14 cellular contexts compared by ENCODE assay signal in genomic region chr1:51618715-51619114, GRCh38. TPM values are rescaled to one million over a fixed set of nuclear protein-coding genes. Genes with fewer than 3 reads are reported as not detected.
DNase-seq lines count a peak whose midpoint lies in the region; ATAC-seq and TF ChIP-seq lines count a peak whose summit lies in the region.
"Had no signal": no experiment of that assay in that cellular context is flagged by ENCODE, and none has a peak within 500 bp of the region (broad histone marks: within the 10 kb centered on the region; RNA-seq: fewer than 3 reads in every experiment).

No MANE protein-coding gene starts in this region.

- H3K36me3 Mint-ChIP-seq in brain = no peaks in the 10 kb centered on the region
- peaks cover 0 to 11% (median 0%) of the 10 kb centered on the region in 5 donors for H3K36me3 Mint-ChIP-seq in naive thymus-derived CD4-positive, alpha-beta T cell

- peaks cover 8 to 65% (median 52%) of the 10 kb centered on the region in 12 donors for H3K4me1 ChIP-seq in heart left ventricle
- peaks cover 6 to 15% of the 10 kb centered on the region in 2 donors for H3K4me1 ChIP-seq in naive thymus-derived CD4-positive, alpha-beta T cell (ENCODE audit: control insufficient read depth in 2 of 2, insufficient read depth in 2 of 2, low read length in 2 of 2)
- H3K4me1 ChIP-seq in upper lobe of right lung = peaks cover 34% of the 10 kb centered on the region
- H3K4me1 ChIP-seq in foreskin keratinocyte = peaks cover 38% of the 10 kb centered on the region
- H3K4me1 ChIP-seq in mucosa of descending colon (ENCODE audit: low read depth) = peaks cover 3% of the 10 kb centered on the region

- H3K4me3 Mint-ChIP-seq in brain = peak overlapping the region; percentile 98 to 100 (median 99)
- peak overlapping the region in 6 of 10 donors; percentile 14 to 99 (median 98) for H3K4me3 Mint-ChIP-seq in naive thymus-derived CD4-positive, alpha-beta T cell

- peaks cover 20% of the 10 kb centered on the region for H3K27me3 Mint-ChIP-seq in brain
- no peaks in the 10 kb centered on the region for H3K27me3 Mint-ChIP-seq in naive thymus-derived CD4-positive, alpha-beta T cell
- H3K27me3 Mint-ChIP-seq: activated CD4-positive, alpha-beta memory T cell treated with anti-CD3 and anti-CD28 coated beads, Interleukin-2, amount 10 ng/mL, durations not matched to agents 7 days and 5 days had no signal

- H3K27me3 ChIP-seq in heart left ventricle (no peaks in the 10 kb centered on the region), upper lobe of right lung (no peaks in the 10 kb centered on the region), foreskin keratinocyte (no peaks in the 10 kb centered on the region)
- H3K27me3 ChIP-seq in naive thymus-derived CD4-positive, alpha-beta T cell (ENCODE audit: control insufficient read depth in 2 of 2, insufficient read depth in 2 of 2, low read length in 2 of 2) = no peaks in the 10 kb centered on the region

- no peak for TF ChIP-seq POLR2A in heart left ventricle (IDR thresholded peaks at IDR 0.05)

- H3K27ac ChIP-seq in heart left ventricle = peak overlapping the region in 7 of 12 donors; percentile 10 to 92 (median 31)
- no peak overlapping the region for H3K27ac ChIP-seq in naive thymus-derived CD4-positive, alpha-beta T cell (ENCODE audit: low read depth, low read length)
- peak overlapping the region; percentile 31 for H3K27ac ChIP-seq in upper lobe of right lung
- H3K27ac ChIP-seq in foreskin keratinocyte = no peak overlapping the region

- H3K9me3 ChIP-seq in heart left ventricle = no peaks in the 10 kb centered on the region
- no peaks in the 10 kb centered on the region for H3K9me3 ChIP-seq in naive thymus-derived CD4-positive, alpha-beta T cell (ENCODE audit: control insufficient read depth in 2 of 3, low read length in 3 of 3)
- H3K9me3 ChIP-seq in upper lobe of right lung = no peaks in the 10 kb centered on the region
- H3K9me3 ChIP-seq in mucosa of descending colon = no peaks in the 10 kb centered on the region

- H3K36me3 ChIP-seq in heart left ventricle = no peaks in the 10 kb centered on the region
- peaks cover 0 to 3% (median 0%) of the 10 kb centered on the region in 3 experiments for H3K36me3 ChIP-seq in naive thymus-derived CD4-positive, alpha-beta T cell (ENCODE audit: control insufficient read depth in 2 of 3, insufficient read depth in 3 of 3, low read length in 3 of 3)
- H3K36me3 ChIP-seq in upper lobe of right lung = no peaks in the 10 kb centered on the region
- no peaks in the 10 kb centered on the region for H3K36me3 ChIP-seq in mucosa of descending colon (ENCODE audit: low read depth)

- H3K9me3 Mint-ChIP-seq in brain = peaks cover 0 to 3% (median 0%) of the 10 kb centered on the region in 5 experiments
- no peaks in the 10 kb centered on the region for H3K9me3 Mint-ChIP-seq in naive thymus-derived CD4-positive, alpha-beta T cell
- H3K9me3 Mint-ChIP-seq: activated CD4-positive, alpha-beta memory T cell treated with anti-CD3 and anti-CD28 coated beads, Interleukin-2, amount 10 ng/mL, durations not matched to agents 7 days and 5 days had no signal

- intact Hi-C loops in heart left ventricle (cut with DNase I) (loop anchor here in 5 of 10 donors (5.0 to 10.0 kb wide), 5 partner anchors 41 to 204 kb away; partner anchors contain the start of gene EPS15 (in 3 of the 5)), Right ventricle myocardium superior (cut with DNase I) (no loop called here), upper lobe of right lung (cut with DNase I) (no loop called here), mucosa of descending colon (cut with DNase I, micrococcal nuclease) (no loop called here)
- intact Hi-C loops in naive thymus-derived CD4-positive, alpha-beta T cell (cut with micrococcal nuclease) = loop anchor here (5.0 kb wide), 4 partner anchors 381 to 784 kb away; partner anchors contain the start of genes CC2D1B (in 1 of the 2), KTI12 (in 1 of the 2), ORC1 (in 1 of the 2) and PRPF38A (in 1 of the 2)

- TF ChIP-seq CTCF in heart left ventricle (IDR thresholded peaks at IDR 0.05) (no peak), brain (conservative IDR thresholded peaks at IDR 0.05) (no peak), upper lobe of right lung (IDR thresholded peaks at IDR 0.05) (no peak), foreskin keratinocyte (conservative IDR thresholded peaks at IDR 0.05) (no peak), mucosa of descending colon (IDR thresholded peaks at IDR 0.05) (no peak)

- no peak for DNase-seq in heart left ventricle
- DNase-seq in Right ventricle myocardium superior = no peak
- DNase-seq in naive thymus-derived CD4-positive, alpha-beta T cell = no peak
- DNase-seq in upper lobe of right lung = no peak
- no peak for DNase-seq in SKM-1 treated with dmso at 0.1 percent for 144 hours (lab: John Stamatoyannopoulos, UW; ENCODE audit: unreplicated experiment)
- no peak for DNase-seq in foreskin keratinocyte
- DNase-seq in mucosa of descending colon = no peak
- DNase-seq: activated CD4-positive, alpha-beta memory T cell treated with anti-CD3 and anti-CD28 coated beads, Interleukin-2, amount 10 ng/mL, durations not matched to agents 7 days and 5 days; activated naive CD4-positive, alpha-beta T cell; DMS 273 treated with DMSO at 0.1 percent for 48 hours; NCI-H1417 treated with DMSO at 0.1 percent for 48 hours; NCI-H524 treated with DMSO at 0.1 percent for 48 hours; RPMI8226 had no signal

- peak overlapping the region in 1 of 5 experiments; percentile 98 for H3K27ac Mint-ChIP-seq in brain
- no peak overlapping the region for H3K27ac Mint-ChIP-seq in naive thymus-derived CD4-positive, alpha-beta T cell
- H3K27ac Mint-ChIP-seq: activated CD4-positive, alpha-beta memory T cell treated with anti-CD3 and anti-CD28 coated beads, Interleukin-2, amount 10 ng/mL, durations not matched to agents 7 days and 5 days had no signal

- POLR2A ChIA-PET in naive thymus-derived CD4-positive, alpha-beta T cell (lab: Charles Lee) = no interaction called here

- ATAC-seq in heart left ventricle (no peak), Right ventricle myocardium superior (ENCODE audit: poor library complexity) (no peak), upper lobe of right lung (no peak), foreskin keratinocyte (no peak), mucosa of descending colon (no peak)
- ATAC-seq in naive thymus-derived CD4-positive, alpha-beta T cell = no peak

- CTCF ChIA-PET in naive thymus-derived CD4-positive, alpha-beta T cell (lab: Charles Lee) = interaction anchor here (0.9 kb wide), 1 partner anchor 13 kb away, joined by 4 read pairs; no protein-coding TSS in a partner anchor

- WGBS in heart left ventricle, 4 donors = 76 to 84% (median 84%) methylated on average over 1 of the region's 1 CpG

- H3K4me3 ChIP-seq in heart left ventricle (peak overlapping the region in 8 of 12 donors; percentile 55 to 95 (median 90)), upper lobe of right lung (peak overlapping the region; percentile 87), mucosa of descending colon (no peak overlapping the region)
- H3K4me3 ChIP-seq in naive thymus-derived CD4-positive, alpha-beta T cell (ENCODE audit: low read length) = no peak overlapping the region

- peaks cover 70% of the 10 kb centered on the region for H3K4me1 Mint-ChIP-seq in brain
- peaks cover 29 to 70% (median 58%) of the 10 kb centered on the region in 7 donors for H3K4me1 Mint-ChIP-seq in naive thymus-derived CD4-positive, alpha-beta T cell

RNA-seq across cellular contexts. Expression of gene OSBPL9, which starts 1.8 kb away (rescaled TPM):
- 10 to 100 TPM; 44.5 to 69.5 (median 53.5) TPM for total RNA-seq in heart left ventricle
- polyA plus RNA-seq in heart left ventricle = 10 to 100 TPM; 48.5 to 50.4 TPM
- 41.7 TPM for total RNA-seq in Right ventricle myocardium superior
- polyA plus RNA-seq in brain (ENCODE audit: insufficient read depth, low read depth, low replicate concordance) = 23.9 TPM
- 10 to 100 TPM; 44.5 to 56.9 (median 46.6) TPM for total RNA-seq in naive thymus-derived CD4-positive, alpha-beta T cell
- polyA plus RNA-seq in naive thymus-derived CD4-positive, alpha-beta T cell = 10 to 100 TPM; 45.6 to 63.2 TPM
- total RNA-seq in upper lobe of right lung = 72.7 TPM
- total RNA-seq in foreskin keratinocyte = 68.1 and 73.4 TPM in 2 replicates
- 34.9 and 38.5 TPM in 2 replicates for polyA plus RNA-seq in foreskin keratinocyte
- total RNA-seq in mucosa of descending colon = 10 to 100 TPM; 44.2 to 51.5 (median 50.7) TPM

Comparison
In these comparisons a context has a peak if more than half of its experiments do, and no peak if none do; other contexts are left out.
1. H3K27ac ChIP-seq: peak in heart left ventricle (7 of 12) and upper lobe of right lung (single experiment); none in naive thymus-derived CD4-positive, alpha-beta T cell (single experiment) and foreskin keratinocyte (single experiment).
2. H3K4me3 ChIP-seq: peak in heart left ventricle (8 of 12) and upper lobe of right lung (single experiment); none in naive thymus-derived CD4-positive, alpha-beta T cell (single experiment) and mucosa of descending colon (single experiment).
3. intact Hi-C loops: an anchor here in naive thymus-derived CD4-positive, alpha-beta T cell (5.0 kb wide); none called in Right ventricle myocardium superior, upper lobe of right lung and mucosa of descending colon.